ENCODE assay signal across 1 cellular context in genomic region chrX:6735235-6735634, GRCh38.
TF ChIP-seq lines count a peak whose summit lies in the region.

No MANE protein-coding gene starts in this region.

TF ChIP-seq in A549, 52 proteins besides CTCF, POLR2A, EP300 and RAD21 (continued from another document):
- no peak for TF ChIP-seq REST (IDR thresholded peaks at IDR 0.05)
- no peak for TF ChIP-seq MAZ (IDR thresholded peaks at IDR 0.05; ENCODE audit: borderline replicate concordance, low read depth, low read length)
